9 cellular contexts compared by ENCODE assay signal in the genomic region with DNA sequence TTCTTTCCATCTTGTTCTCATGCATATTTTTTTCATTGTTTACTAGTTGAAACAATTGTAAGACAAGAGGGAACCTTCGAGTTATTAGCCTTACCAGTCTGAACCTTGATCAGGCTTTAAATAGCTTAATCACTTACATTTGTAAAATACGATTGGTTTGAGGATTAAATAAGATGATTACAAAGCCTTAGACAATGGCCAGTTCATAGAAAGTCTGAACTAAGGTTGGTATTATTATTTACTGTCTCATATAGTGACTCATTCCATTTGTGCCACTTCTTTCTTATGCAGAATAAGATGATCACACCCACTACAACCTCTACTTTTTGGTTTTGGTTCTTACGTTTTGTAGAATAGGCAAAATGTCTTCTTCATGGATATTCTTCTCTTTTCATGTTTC.
"Had no signal": no experiment of that assay in that cellular context is flagged by ENCODE, and none has a peak within 500 bp of the region (broad histone marks: within the 10 kb centered on the region; RNA-seq: fewer than 3 reads in every experiment).

No MANE protein-coding gene starts in this region.

- H3K27ac ChIP-seq: GM23248, HL-60 had no signal

- DNase-seq: GM23248, GOT3, H7, HFFc6, KBM-7 had no signal

- ATAC-seq: HCT116, HepG2 had no signal

- H3K4me3 ChIP-seq: GM23248, HAP-1 had no signal
